10 cellular contexts compared by ENCODE assay signal in genomic region chr13:27264181-27264580, GRCh38. TPM values are rescaled to one million over a fixed set of nuclear protein-coding genes. Genes with fewer than 3 reads are reported as not detected.
DNase-seq lines count a peak whose midpoint lies in the region; ATAC-seq and TF ChIP-seq lines count a peak whose summit lies in the region.
"Had no signal": no experiment of that assay in that cellular context is flagged by ENCODE, and none has a peak within 500 bp of the region (broad histone marks: within the 10 kb centered on the region; RNA-seq: fewer than 3 reads in every experiment).

No MANE protein-coding gene starts in this region.

- H3K4me3 ChIP-seq in osteoblast (ENCODE audit: insufficient read depth, low read length) (no peak overlapping the region), ascending aorta (no peak overlapping the region)
- H3K4me3 ChIP-seq: GM12878, ovary had no signal

- H3K27me3 ChIP-seq in osteoblast (ENCODE audit: insufficient read depth, low read length) (no peaks in the 10 kb centered on the region), ascending aorta (no peaks in the 10 kb centered on the region)
- H3K27me3 ChIP-seq: ovary had no signal

- no peak overlapping the region for H2AFZ ChIP-seq in osteoblast (ENCODE audit: low read length)

- intact Hi-C loops in ascending aorta (cut with DNase I) = no loop called here

- H3K36me3 ChIP-seq in osteoblast (ENCODE audit: insufficient read depth, low read length) (peaks cover 2% of the 10 kb centered on the region), ascending aorta (peaks cover 0 to 13% of the 10 kb centered on the region in 2 donors)
- H3K36me3 ChIP-seq: ovary had no signal

- H3K4me1 ChIP-seq in osteoblast (ENCODE audit: insufficient read depth, low read length) (peaks cover 9% of the 10 kb centered on the region), ascending aorta (no peaks in the 10 kb centered on the region)

- TF ChIP-seq CTCF in osteoblast (IDR thresholded peaks at IDR 0.05; ENCODE audit: extremely low read depth, low read depth, low read length) = no peak
- TF ChIP-seq CTCF in ascending aorta (IDR thresholded peaks at IDR 0.05) = no peak

- H3K27ac ChIP-seq in osteoblast (ENCODE audit: low read depth, low read length) (peak overlapping the region; percentile 72), ascending aorta (peak overlapping the region in 1 of 2 donors; percentile 22)

- no peaks in the 10 kb centered on the region for H3K79me2 ChIP-seq in osteoblast (ENCODE audit: insufficient read depth, low read length)

- no peak overlapping the region for H3K4me2 ChIP-seq in osteoblast (ENCODE audit: insufficient read depth, low read length)

- peaks cover 6% of the 10 kb centered on the region for H4K20me1 ChIP-seq in osteoblast (ENCODE audit: insufficient read depth, low read length)

- ATAC-seq in GM21360 (IDR thresholded peaks at IDR 0.05; ENCODE audit: unreplicated experiment) (no peak), HG03175 (IDR thresholded peaks at IDR 0.05; ENCODE audit: unreplicated experiment) (no peak)
- ATAC-seq: GM12878 had no signal

- DNase-seq in EH (ENCODE audit: low read depth) = peak; percentile 53
- peak; percentile 74 for DNase-seq in NCI-H526 treated with DMSO at 0.1 percent for 48 hours (lab: John Stamatoyannopoulos, UW)
- DNase-seq in fibroblast of peridontal ligament (ENCODE audit: extremely low read depth) = peak; percentile 83
- peak; percentile 91 for DNase-seq in osteoblast (ENCODE audit: insufficient read length, low spot score, missing footprints)
- DNase-seq in ascending aorta (ENCODE audit: low spot score in 2 of 2) = no peak
- no peak for DNase-seq in NOMO-1 (lab: John Stamatoyannopoulos, UW; ENCODE audit: unreplicated experiment in 2 of 2)

- no peaks in the 10 kb centered on the region for H3K9me3 ChIP-seq in osteoblast (ENCODE audit: low read depth, low read length)
- H3K9me3 ChIP-seq in ascending aorta = no peaks in the 10 kb centered on the region
- H3K9me3 ChIP-seq: ovary had no signal

RNA-seq across cellular contexts. Expression of gene RASL11A, which starts 6.4 kb away (rescaled TPM):
- 8.8 and 11.9 TPM in 2 replicates for total RNA-seq in osteoblast
- total RNA-seq in ascending aorta = 50.4 TPM

RNA-seq across cellular contexts. Expression of gene RPL21, which starts 12.8 kb away (rescaled TPM):
- 544 and 726 TPM in 2 replicates for total RNA-seq in osteoblast
- total RNA-seq in ascending aorta = 377 TPM

Comparison
In these comparisons a context has a peak if more than half of its experiments do, and no peak if none do; other contexts are left out.
1. DNase-seq: peak in EH (single experiment), NCI-H526 treated with DMSO at 0.1 percent for 48 hours (single experiment), fibroblast of peridontal ligament (single experiment) and osteoblast (single experiment); none in ascending aorta (0 of 2) and NOMO-1 (0 of 2).